8 cellular contexts compared by ENCODE assay signal in the genomic region with DNA sequence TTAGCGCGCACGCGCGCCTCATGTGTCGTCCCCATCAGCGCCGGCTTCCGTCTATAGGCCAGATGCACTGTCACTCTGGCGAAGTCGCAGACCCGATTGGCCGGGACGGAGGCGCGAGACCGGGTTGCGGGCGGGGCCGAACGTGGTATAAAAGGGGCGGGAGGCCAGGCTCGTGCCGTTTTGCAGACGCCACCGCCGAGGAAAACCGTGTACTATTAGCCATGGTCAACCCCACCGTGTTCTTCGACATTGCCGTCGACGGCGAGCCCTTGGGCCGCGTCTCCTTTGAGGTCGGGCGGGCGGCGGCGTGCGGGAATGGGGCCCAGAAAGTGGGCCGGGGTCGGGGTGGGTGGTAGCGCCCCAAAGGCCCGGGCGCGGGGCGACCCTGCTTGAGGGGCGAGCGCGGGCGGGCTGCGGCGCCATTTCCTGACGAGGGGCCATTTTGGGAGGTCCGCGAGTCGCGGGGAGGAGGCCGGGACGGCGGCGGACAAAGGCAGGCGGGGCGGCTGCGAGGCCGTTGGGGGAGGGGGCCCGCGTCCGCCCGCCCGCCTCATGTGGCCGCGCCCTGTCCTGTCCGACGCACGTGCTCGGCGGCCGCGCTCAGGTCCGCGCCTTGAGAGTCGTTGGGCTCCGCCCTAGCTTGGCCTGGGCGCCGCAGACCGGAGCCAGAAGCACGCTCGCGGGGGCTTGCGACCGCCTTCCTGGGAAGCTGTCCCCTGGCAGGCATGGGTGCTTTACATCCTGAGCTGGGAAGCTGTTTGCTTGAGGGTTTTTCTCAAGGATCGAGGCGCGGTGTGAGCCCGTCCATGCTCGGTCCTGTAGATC. TPM values are rescaled to one million over a fixed set of nuclear protein-coding genes. Genes with fewer than 3 reads are reported as not detected.
A peak's percentile ranks its signal among the peaks of the same experiment; 100 is the strongest.
DNase-seq lines count a peak whose midpoint lies in the region; ATAC-seq and TF ChIP-seq lines count a peak whose summit lies in the region.

A gene (plus strand): TSS at position 178 of the 825 bp plus-strand sequence. CDS start 44 bp downstream, at position 222.

- no peak for TF ChIP-seq CTCF in C4-2B (conservative IDR thresholded peaks at IDR 0.05)
- no peak for TF ChIP-seq CTCF in left lung (IDR thresholded peaks at IDR 0.05)

- intact Hi-C loops in dendritic cell treated with granulocyte-macrophage colony-stimulating factor and Interleukin-4, amounts not matched to agents 40 ng/mL and 50 ng/mL, for 4 days (cut with micrococcal nuclease): loop anchor here (1.0 to 5.0 kb wide), 6 partner anchors 46 to 304 kb away; a partner anchor contains a TSS
- intact Hi-C loops in left lung (cut with DNase I): no loop called here

- H3K27me3 Mint-ChIP-seq in dendritic cell treated with granulocyte-macrophage colony-stimulating factor and Interleukin-4, amounts not matched to agents 40 ng/mL and 50 ng/mL, for 4 days: no peaks in the 10 kb centered on the region

- H3K4me1 ChIP-seq in left lung: peaks cover 17 to 33% of the 10 kb centered on the region in 2 donors

- peak within 1 kb of the TSS; percentile 91 to 95 for H3K4me3 ChIP-seq in left lung

- H3K4me3 Mint-ChIP-seq in dendritic cell treated with granulocyte-macrophage colony-stimulating factor and Interleukin-4, amounts not matched to agents 40 ng/mL and 50 ng/mL, for 4 days: peak within 1 kb of the TSS; percentile 88

- peaks cover 13% of the 10 kb centered on the region for H3K4me1 Mint-ChIP-seq in dendritic cell treated with granulocyte-macrophage colony-stimulating factor and Interleukin-4, amounts not matched to agents 40 ng/mL and 50 ng/mL, for 4 days (ENCODE audit: low read depth)

- H3K27me3 ChIP-seq in left lung: no peaks in the 10 kb centered on the region

- H3K36me3 ChIP-seq in left lung: peaks cover 0 to 31% of the 10 kb centered on the region in 2 donors

- H3K27ac ChIP-seq in C4-2B: peak within 1 kb of the TSS; percentile 98
- peak within 1 kb of the TSS; percentile 97 to 99 for H3K27ac ChIP-seq in left lung

- H3K27ac Mint-ChIP-seq in dendritic cell treated with granulocyte-macrophage colony-stimulating factor and Interleukin-4, amounts not matched to agents 40 ng/mL and 50 ng/mL, for 4 days: peak within 1 kb of the TSS; percentile 93

- H3K9me3 ChIP-seq in left lung: no peaks in the 10 kb centered on the region

- DNase-seq in NCI-H774 (lab: John Stamatoyannopoulos, UW) (peak; percentile 98), left lung (peak; percentile 98 to 99)
- peak; percentile 98 for DNase-seq in activated CD4-positive, alpha-beta T cell treated with anti-CD3 and anti-CD28 coated beads, Interleukin-2, amount 50 U/mL, for 4 hours
- peak; percentile 99 for DNase-seq in stimulated activated CD4-positive, alpha-beta T cell treated with anti-CD3 and anti-CD28 coated beads, Interleukin-2, amount 100 ng/mL, for 4 hours (ENCODE audit: low read depth)

- H3K9me3 Mint-ChIP-seq in dendritic cell treated with granulocyte-macrophage colony-stimulating factor and Interleukin-4, amounts not matched to agents 40 ng/mL and 50 ng/mL, for 4 days: no peaks in the 10 kb centered on the region

- ATAC-seq in GM19395 (IDR thresholded peaks at IDR 0.05; ENCODE audit: unreplicated experiment): peak; percentile 91
- peak; percentile 82 for ATAC-seq in HG03565 (IDR thresholded peaks at IDR 0.05; ENCODE audit: unreplicated experiment)
- ATAC-seq in left lung: peak; percentile 93

- H3K36me3 Mint-ChIP-seq in dendritic cell treated with granulocyte-macrophage colony-stimulating factor and Interleukin-4, amounts not matched to agents 40 ng/mL and 50 ng/mL, for 4 days (ENCODE audit: low read depth): peaks cover 52% of the 10 kb centered on the region

RNA-seq across cellular contexts. Expression of the gene that starts here (rescaled TPM):
- total RNA-seq in left lung: 1,000 to 10,000 TPM; 1,404 to 1,630 TPM

Comparison
In these comparisons a context has a peak if more than half of its experiments do, and no peak if none do; other contexts are left out.
1. Peak in every context shown above with its lines: DNase-seq, ATAC-seq, H3K4me3 ChIP-seq and H3K27ac ChIP-seq.